Comparison of ENCODE assay signal across 8 cellular contexts in the genomic region with DNA sequence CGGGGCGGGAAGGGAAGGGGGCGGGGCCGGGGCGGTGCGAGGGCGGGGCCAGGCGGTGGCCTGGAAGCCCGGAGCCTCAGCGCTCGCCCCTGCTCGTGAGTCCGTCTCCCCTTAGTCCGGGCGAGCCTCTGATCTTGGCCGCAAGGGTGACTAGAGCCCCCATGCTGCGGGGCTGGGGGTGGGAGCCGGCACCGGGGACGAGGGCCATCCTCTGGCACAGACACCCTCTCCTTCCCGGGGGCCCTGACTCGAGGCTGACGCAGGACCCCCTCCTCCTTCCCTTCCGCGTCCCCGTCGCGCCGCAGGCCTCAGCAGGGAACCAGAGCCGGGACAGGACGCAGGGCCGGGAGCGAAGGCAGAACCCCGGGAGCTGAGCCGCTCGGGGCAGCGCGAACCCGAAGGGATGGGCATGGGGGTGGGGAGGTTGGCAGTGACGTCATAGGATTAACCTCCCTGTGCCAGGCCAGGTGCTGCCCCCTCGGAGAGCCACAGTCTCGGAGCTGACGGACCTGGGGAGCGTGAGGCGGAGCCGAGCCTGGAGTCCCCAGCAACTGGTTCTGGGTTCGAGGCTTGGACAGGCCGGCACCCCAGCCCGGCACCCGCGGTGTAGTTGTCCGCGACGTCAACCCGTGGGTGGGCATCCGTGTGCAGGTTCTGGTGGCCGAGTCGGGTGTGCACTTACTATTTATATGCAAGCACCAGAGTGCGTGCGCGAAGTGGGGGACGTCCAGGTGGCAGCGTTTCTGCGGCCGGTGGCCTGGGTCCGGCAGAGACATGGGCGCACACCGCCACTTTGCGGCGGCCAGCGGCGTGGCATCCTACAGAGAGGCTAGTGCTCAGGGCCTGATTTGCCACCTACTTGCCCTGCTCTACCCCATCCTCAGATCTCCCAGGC. TPM values are rescaled to one million over a fixed set of nuclear protein-coding genes. Genes with fewer than 3 reads are reported as not detected.
A peak's percentile ranks its signal among the peaks of the same experiment; 100 is the strongest.
DNase-seq lines count a peak whose midpoint lies in the region; ATAC-seq and TF ChIP-seq lines count a peak whose summit lies in the region.

No MANE protein-coding gene starts in this region.

- DNase-seq in BJ (ENCODE audit: low read depth) (no peak), NCI-H2171 (lab: John Stamatoyannopoulos, UW) (peak; percentile 32), caudate nucleus (lab: John Stamatoyannopoulos, UW) (peak in 58 of 61 donors; percentile 18 to 85 (median 64)), inferior parietal cortex (ENCODE audit: extremely low spot score) (peak; percentile 60), smooth muscle cell (lab: John Stamatoyannopoulos, UW; ENCODE audit: unreplicated experiment) (peak; percentile 76)

- H3K79me2 ChIP-seq in smooth muscle cell (ENCODE audit: low read depth): peaks cover 27% of the 10 kb centered on the region

- WGBS in smooth muscle cell (ENCODE audit: low lambda C conversion rate): 2% methylated on average over 54 of the region's 72 CpGs

- peaks cover 23% of the 10 kb centered on the region for H3K4me1 ChIP-seq in smooth muscle cell (ENCODE audit: low read depth)

- H3K27me3 ChIP-seq in BJ (ENCODE audit: control insufficient read depth, insufficient read depth, low read length): no peaks in the 10 kb centered on the region
- H3K27me3 ChIP-seq in smooth muscle cell (ENCODE audit: low read depth): no peaks in the 10 kb centered on the region

- TF ChIP-seq CTCF in BJ (IDR thresholded peaks at IDR 0.05; ENCODE audit: insufficient read depth, low read depth, low read length) (peak; percentile 94), VCaP (conservative IDR thresholded peaks at IDR 0.05) (peak; percentile 90), smooth muscle cell (IDR thresholded peaks at IDR 0.05; ENCODE audit: borderline replicate concordance, insufficient read depth, poor library complexity, severe bottlenecking) (peak; percentile 65)

- no peaks in the 10 kb centered on the region for H4K20me1 ChIP-seq in smooth muscle cell (ENCODE audit: low read depth)

- H3K36me3 ChIP-seq in BJ (ENCODE audit: control insufficient read depth, insufficient read depth, low read length): no peaks in the 10 kb centered on the region
- no peaks in the 10 kb centered on the region for H3K36me3 ChIP-seq in smooth muscle cell (ENCODE audit: low read depth)

- no peaks in the 10 kb centered on the region for H3K9me3 ChIP-seq in smooth muscle cell (replicated peaks; ENCODE audit: low read depth)

- H2AFZ ChIP-seq in smooth muscle cell (ENCODE audit: low read depth): peak overlapping the region; percentile 74

- H3K4me3 ChIP-seq in BJ (ENCODE audit: low read depth, low read length): peak overlapping the region; percentile 66
- peak overlapping the region; percentile 94 for H3K4me3 ChIP-seq in smooth muscle cell

- peak overlapping the region; percentile 95 for H3K4me2 ChIP-seq in smooth muscle cell

- ATAC-seq in GM21381 (IDR thresholded peaks at IDR 0.05; ENCODE audit: unreplicated experiment) (peak; percentile 30), HG02938 (IDR thresholded peaks at IDR 0.05; ENCODE audit: unreplicated experiment) (no peak)

- H3K27ac ChIP-seq in VCaP (peak overlapping the region; percentile 74), caudate nucleus (ENCODE audit: low read depth, low read length) (peak overlapping the region; percentile 96), smooth muscle cell (ENCODE audit: low read depth) (peak overlapping the region; percentile 87)

- H3K9ac ChIP-seq in smooth muscle cell (ENCODE audit: low read depth): peak overlapping the region; percentile 82

- CTCF ChIA-PET in BJ (lab: Yijun Ruan, JAX): interaction anchor here (0.6 to 7.3 kb wide), 27 partner anchors 9 to 1057 kb away, joined by 3 to 131 read pairs (median 4); a partner anchor contains a TSS

- peaks cover 19% of the 10 kb centered on the region for H3F3A ChIP-seq in smooth muscle cell (ENCODE audit: low read depth)

- POLR2A ChIA-PET in BJ (lab: Charles Lee): no interaction called here

RNA-seq across cellular contexts. Expression of a gene that starts 0.5 kb away (rescaled TPM):
- polyA plus RNA-seq in BJ (2011; rRNA removed): 47.5 and 81.6 TPM in 2 replicates
- 71.6 and 94.8 TPM in 2 replicates for polyA minus RNA-seq in BJ (2011; rRNA and poly(A)+ RNA removed)
- 24.0 and 43.3 TPM in 2 replicates for total RNA-seq in smooth muscle cell
- polyA plus RNA-seq in smooth muscle cell: 33.4 and 33.7 TPM in 2 replicates

RNA-seq across cellular contexts. Expression of a gene that starts 2.7 kb away (rescaled TPM):
- 5.4 and 7.3 TPM in 2 replicates for polyA plus RNA-seq in BJ (2011; rRNA removed)
- 3.0 and 4.2 TPM in 2 replicates for polyA minus RNA-seq in BJ (2011; rRNA and poly(A)+ RNA removed)
- 0.49 and 4.6 TPM in 2 replicates for total RNA-seq in smooth muscle cell
- polyA plus RNA-seq in smooth muscle cell: 5.0 and 5.9 TPM in 2 replicates

RNA-seq across cellular contexts. Expression of a gene that starts 15.5 kb away (rescaled TPM):
- 16.0 and 16.7 TPM in 2 replicates for polyA plus RNA-seq in BJ (2011; rRNA removed)
- polyA minus RNA-seq in BJ (2011; rRNA and poly(A)+ RNA removed): 10.3 and 11.2 TPM in 2 replicates
- 9.3 and 13.7 TPM in 2 replicates for total RNA-seq in smooth muscle cell
- polyA plus RNA-seq in smooth muscle cell: 9.4 TPM in 2 replicates

RNA-seq across cellular contexts. Expression of a gene that starts 28.9 kb away (rescaled TPM):
- polyA plus RNA-seq in BJ (2011; rRNA removed) (3.9 and 6.3 TPM in 2 replicates), smooth muscle cell (6.1 and 6.8 TPM in 2 replicates)
- 1.8 and 2.3 TPM in 2 replicates for polyA minus RNA-seq in BJ (2011; rRNA and poly(A)+ RNA removed)
- total RNA-seq in smooth muscle cell: 3.4 TPM in 2 replicates
